Comparison of ENCODE assay signal across 1 cellular context in the genomic region with DNA sequence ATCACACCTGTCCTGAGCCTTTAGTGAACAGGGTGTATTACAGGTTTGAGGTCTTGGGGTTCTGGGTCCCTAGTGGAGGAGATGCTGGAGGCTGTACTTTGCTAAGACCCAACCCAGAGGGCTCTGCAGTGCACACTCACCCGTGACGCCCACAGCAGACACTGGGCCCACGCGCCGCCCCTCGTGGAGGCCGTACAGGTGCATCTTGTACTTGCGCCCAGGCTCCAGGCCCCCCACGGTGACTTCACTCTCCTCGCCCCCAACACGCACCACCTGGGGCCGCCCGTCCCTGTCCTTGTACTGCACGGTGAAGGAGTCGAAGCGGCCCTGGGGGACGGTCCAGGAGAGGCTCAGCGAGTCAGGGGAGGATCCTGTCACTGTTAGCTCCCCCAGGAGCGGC. TPM values are rescaled to one million over a fixed set of nuclear protein-coding genes. Genes with fewer than 3 reads are reported as not detected.
"Had no signal": no experiment of that assay in that cellular context is flagged by ENCODE, and none has a peak within 500 bp of the region (broad histone marks: within the 10 kb centered on the region; RNA-seq: fewer than 3 reads in every experiment).

No MANE protein-coding gene starts in this region.

RNA-seq across cellular contexts. Expression of a gene that starts 29.3 kb away (rescaled TPM):
- total RNA-seq: G401 had no signal

RNA-seq across cellular contexts. Expression of a gene that starts 41.6 kb away (rescaled TPM):
- total RNA-seq: G401 had no signal
